Comparison of ENCODE assay signal across 8 cellular contexts in the genomic region with DNA sequence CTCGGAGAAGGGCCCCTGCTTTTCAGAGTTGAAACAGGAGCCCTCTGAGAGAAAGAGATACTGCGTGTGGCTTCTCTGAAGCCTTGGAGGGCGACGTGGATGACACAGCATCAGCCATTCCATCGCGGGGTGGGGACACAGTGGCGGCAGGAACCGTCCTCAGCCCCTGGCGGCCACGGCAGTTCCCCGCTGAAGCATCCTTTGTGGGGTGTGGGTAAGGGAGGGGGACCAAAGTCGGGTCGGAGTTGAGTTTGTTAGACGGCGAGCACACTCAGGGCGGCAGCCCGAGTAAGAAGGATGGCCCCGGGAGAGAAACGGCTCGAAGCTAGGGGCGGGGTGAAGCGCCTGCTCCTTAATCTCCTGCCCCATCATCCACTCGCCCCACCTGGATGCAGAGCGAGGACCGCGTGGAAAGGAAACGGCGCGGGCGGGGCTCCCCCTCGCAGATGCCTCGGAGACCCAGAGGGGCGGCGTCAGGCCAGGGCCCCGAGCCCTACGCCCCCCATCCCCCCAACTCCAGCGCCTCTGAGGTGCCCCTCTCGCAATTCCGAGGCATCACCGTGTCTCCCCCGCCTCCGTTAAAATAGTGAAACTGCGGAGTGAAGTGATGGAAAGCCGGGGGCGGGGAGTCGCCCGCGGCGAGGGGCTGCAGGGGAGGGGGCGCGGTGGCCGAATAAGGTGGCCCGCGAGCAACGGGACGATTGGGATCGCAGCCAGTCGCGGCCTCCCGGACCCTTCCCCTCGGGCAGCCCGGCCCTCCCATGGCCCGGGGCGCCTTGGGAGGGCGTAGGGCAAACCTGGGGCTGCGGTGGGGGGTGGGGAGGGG. TPM values are rescaled to one million over a fixed set of nuclear protein-coding genes. Genes with fewer than 3 reads are reported as not detected.
DNase-seq lines count a peak whose midpoint lies in the region; ATAC-seq and TF ChIP-seq lines count a peak whose summit lies in the region.

No MANE protein-coding gene starts in this region.

- H3K4me3 ChIP-seq in OCI-LY3 (ENCODE audit: low read length) (peak overlapping the region; percentile 100), retinal pigment epithelial cell (ENCODE audit: low read length) (peak overlapping the region; percentile 94)

- peak overlapping the region; percentile 86 for H3K4me2 ChIP-seq in OCI-LY3 (ENCODE audit: low read length)

- H3K9ac ChIP-seq in OCI-LY3 (ENCODE audit: low read length), result peak overlapping the region; percentile 99

- H2AFZ ChIP-seq in OCI-LY3 (ENCODE audit: low read depth, low read length), result peak overlapping the region; percentile 42; the same call in 1 of the 2 replicates

- intact Hi-C loops in Right ventricle myocardium inferior (cut with DNase I), result loop anchor here (5.0 to 10.0 kb wide), 4 partner anchors 55 to 420 kb away; no protein-coding TSS in a partner anchor

- no peaks in the 10 kb centered on the region for H3K27me3 ChIP-seq in OCI-LY3 (ENCODE audit: low read depth, low read length)

- H3K27ac ChIP-seq in OCI-LY3 (ENCODE audit: low read length), result peak overlapping the region; percentile 82

- TF ChIP-seq CTCF in GM13976 (IDR thresholded peaks at IDR 0.05; ENCODE audit: borderline replicate concordance, control extremely low read depth, extremely low read depth, insufficient read depth, missing control alignments) (peak; percentile 7), OCI-LY3 (IDR thresholded peaks at IDR 0.05; ENCODE audit: low read depth, low read length) (no peak), retinal pigment epithelial cell (conservative IDR thresholded peaks at IDR 0.05; ENCODE audit: low read depth, low read length) (no peak)

- in situ Hi-C loops in GM13976 (cut with MboI; ENCODE audit: low sequenced_read_pairs, unreplicated experiment), result no loop called here

- peaks cover 45% of the 10 kb centered on the region for H3K79me2 ChIP-seq in OCI-LY3 (ENCODE audit: low read length)

- no peaks in the 10 kb centered on the region for H3K9me3 ChIP-seq in OCI-LY3 (ENCODE audit: insufficient read depth, low read length)

- peak; percentile 76 for DNase-seq in GM13976 (ENCODE audit: low spot score)
- peak; percentile 54 for DNase-seq in activated T-helper 9 cell treated with anti-CD3 and anti-CD28 coated beads, Interleukin-2, amount 50 U/mL, for 16 hours (ENCODE audit: low read depth)
- peak; percentile 73 for DNase-seq in Right ventricle myocardium inferior (ENCODE audit: missing footprints)
- DNase-seq in retinal pigment epithelial cell (ENCODE audit: low read depth), result no peak
- DNase-seq in COR-L47 (lab: John Stamatoyannopoulos, UW), result no peak
- DNase-seq in NCI-H187 (lab: John Stamatoyannopoulos, UW), result no peak

- H3K36me3 ChIP-seq in OCI-LY3 (replicated peaks; ENCODE audit: low read depth, low read length), result peaks cover 6% of the 10 kb centered on the region

- peaks cover 25% of the 10 kb centered on the region for H4K20me1 ChIP-seq in OCI-LY3 (ENCODE audit: insufficient read depth, low read length)

- peak; percentile 37 for ATAC-seq in HG02642 (IDR thresholded peaks at IDR 0.05; ENCODE audit: poor library complexity, unreplicated experiment)
- ATAC-seq in Right ventricle myocardium inferior, result peak; percentile 10

- H3K4me1 ChIP-seq in OCI-LY3 (ENCODE audit: low read length), result peaks cover 31% of the 10 kb centered on the region

RNA-seq across cellular contexts. Expression of gene RREB1, which starts 0.8 kb away (rescaled TPM):
- total RNA-seq in Right ventricle myocardium inferior, result 34.2 TPM

Comparison
In these comparisons a context has a peak if more than half of its experiments do, and no peak if none do; other contexts are left out.
1. DNase-seq: peak in GM13976 (single experiment), activated T-helper 9 cell treated with anti-CD3 and anti-CD28 coated beads, Interleukin-2, amount 50 U/mL, for 16 hours (single experiment) and Right ventricle myocardium inferior (single experiment); none in retinal pigment epithelial cell (single experiment), COR-L47 (single experiment) and NCI-H187 (0 of 2).